In the genomic region with DNA sequence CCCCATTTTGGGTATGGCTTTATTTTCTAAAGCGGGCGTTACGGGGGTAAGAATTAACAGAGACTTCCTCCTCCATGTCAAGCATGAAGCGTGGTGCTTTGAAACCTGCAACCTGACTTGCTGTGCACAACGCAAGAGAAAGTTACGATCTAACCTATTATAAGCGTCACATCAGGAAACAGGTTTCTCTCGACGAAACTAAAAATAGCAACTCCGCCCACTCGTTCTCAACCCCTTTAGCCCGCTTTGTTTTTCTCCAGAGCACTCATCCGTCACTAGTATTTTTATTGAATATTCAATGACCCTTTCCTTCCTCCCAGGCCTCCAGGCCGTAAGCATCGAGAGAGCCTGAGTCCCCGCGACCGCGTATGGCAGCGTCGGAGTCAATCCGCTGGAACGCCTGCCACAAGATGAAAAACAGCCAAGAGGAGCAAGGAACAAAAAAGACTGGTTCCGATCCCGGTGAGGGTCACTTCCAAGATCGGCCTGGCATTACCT, we compare ENCODE assay signal across 8 cellular contexts. TPM values are rescaled to one million over a fixed set of nuclear protein-coding genes. Genes with fewer than 3 reads are reported as not detected.
A peak's percentile ranks its signal among the peaks of the same experiment; 100 is the strongest.
DNase-seq lines count a peak whose midpoint lies in the region; ATAC-seq and TF ChIP-seq lines count a peak whose summit lies in the region.

No MANE protein-coding gene starts in this region.

- H3K9ac ChIP-seq in BLaER1 treated with 17β-estradiol and CSF1 and Interleukin-3, amounts not matched to agents 10 nM and 100 nM: peak overlapping the region; percentile 86 to 95 (median 93)

- H3K27me3 ChIP-seq in BLaER1 treated with 17β-estradiol and CSF1 and Interleukin-3, amounts not matched to agents 10 nM and 100 nM: no peaks in the 10 kb centered on the region

- peaks cover 0 to 52% (median 34%) of the 10 kb centered on the region in 11 experiments; a peak in 18 of 22 replicates for H4K20me1 ChIP-seq in BLaER1 treated with 17β-estradiol and CSF1 and Interleukin-3, amounts not matched to agents 10 nM and 100 nM

- intact Hi-C loops in posterior vena cava (cut with DNase I): no loop called here

- H3K4me1 ChIP-seq in BLaER1 treated with 17β-estradiol and CSF1 and Interleukin-3, amounts not matched to agents 10 nM and 100 nM: peaks cover 35 to 51% (median 44%) of the 10 kb centered on the region in 10 experiments

- no peaks in the 10 kb centered on the region for H3K9me3 ChIP-seq in BLaER1 treated with 17β-estradiol and CSF1 and Interleukin-3, amounts not matched to agents 10 nM and 100 nM (replicated peaks in 1 of 11)

- H3K4me3 ChIP-seq in BLaER1 treated with 17β-estradiol and CSF1 and Interleukin-3, amounts not matched to agents 10 nM and 100 nM: peak overlapping the region; percentile 77 to 94 (median 86)

- DNase-seq in KBM-7: peak; percentile 92
- peak; percentile 34 for DNase-seq in medulla oblongata (ENCODE audit: extremely low spot score)
- DNase-seq in stimulated activated CD8-positive, alpha-beta memory T cell treated with anti-CD3 and anti-CD28 coated beads, Interleukin-2, amount 100 ng/mL, for 48 hours (ENCODE audit: low read depth in 2 of 2): peak; percentile 14 to 36
- no peak for DNase-seq in posterior vena cava (ENCODE audit: low spot score)

- in situ Hi-C loops in KBM-7 (cut with MboI; ENCODE audit: low pct_unique_long_range_greater_than_20kb, low sequenced_read_pairs): no loop called here

- peak overlapping the region; percentile 85 to 99 (median 96) for H3K4me2 ChIP-seq in BLaER1 treated with 17β-estradiol and CSF1 and Interleukin-3, amounts not matched to agents 10 nM and 100 nM

- no peak for TF ChIP-seq CTCF in VCaP (conservative IDR thresholded peaks at IDR 0.05)

- peak overlapping the region; percentile 76 to 95 (median 92) for H3K27ac ChIP-seq in BLaER1 treated with 17β-estradiol and CSF1 and Interleukin-3, amounts not matched to agents 10 nM and 100 nM
- peak overlapping the region; percentile 90 for H3K27ac ChIP-seq in VCaP
- peak overlapping the region; percentile 85 for H3K27ac ChIP-seq in cingulate gyrus (ENCODE audit: low read depth, low read length)

- H3K36me3 ChIP-seq in BLaER1 treated with 17β-estradiol and CSF1 and Interleukin-3, amounts not matched to agents 10 nM and 100 nM: peaks cover 55 to 74% (median 64%) of the 10 kb centered on the region in 11 experiments

- ATAC-seq in GM19372 (IDR thresholded peaks at IDR 0.05; ENCODE audit: low read depth, unreplicated experiment): peak; percentile 43

RNA-seq across cellular contexts. Expression of a gene that starts 0.6 kb away (rescaled TPM):
- total RNA-seq in posterior vena cava: 10 to 100 TPM; 35.9 to 49.1 TPM

RNA-seq across cellular contexts. Expression of a gene that starts 1.1 kb away (rescaled TPM):
- 10 to 100 TPM; 18.9 to 19.7 TPM for total RNA-seq in posterior vena cava

RNA-seq across cellular contexts. Expression of a gene that starts 20.0 kb away (rescaled TPM):
- total RNA-seq in posterior vena cava: 10 to 100 TPM; 66.4 to 74.3 TPM

RNA-seq across cellular contexts. Expression of a gene that starts 49.9 kb away (rescaled TPM):
- total RNA-seq in posterior vena cava: 1 to 10 TPM; 7.4 to 9.9 TPM
